In genomic region chr4:108377021-108377420, GRCh38 we compare ENCODE assay signal across 18 cellular contexts.
"Had no signal": no experiment of that assay in that cellular context is flagged by ENCODE, and none has a peak within 500 bp of the region (broad histone marks: within the 10 kb centered on the region; RNA-seq: fewer than 3 reads in every experiment).

No MANE protein-coding gene starts in this region.

- H3K27ac ChIP-seq: cardiac muscle cell, gastroesophageal sphincter, heart left ventricle, left lung, upper lobe of right lung, WERI-Rb-1 had no signal

- ATAC-seq: activated T-helper 17 cell treated with anti-CD3 and anti-CD28 coated beads, Interleukin-2, amount 50 U/mL, for 72 hours; esophagus mucosa; gastroesophageal sphincter; heart left ventricle; left lung; upper lobe of right lung had no signal

- H3K27me3 ChIP-seq: cardiac muscle cell, left lung, upper lobe of right lung had no signal

- H3K9me3 ChIP-seq: gastroesophageal sphincter, heart left ventricle, left lung, upper lobe of right lung had no signal

- H3K4me3 ChIP-seq: cardiac muscle cell, gastroesophageal sphincter, heart left ventricle, left lung, upper lobe of right lung had no signal

- DNase-seq: activated CD4-positive, alpha-beta T cell treated with anti-CD3 and anti-CD28 coated beads for 1 hour; activated CD4-positive, alpha-beta T cell treated with anti-CD3 and anti-CD28 coated beads, Interleukin-2, amount 50 U/mL, for 4 hours; activated naive CD4-positive, alpha-beta T cell; activated naive CD8-positive, alpha-beta T cell treated with anti-CD3 and anti-CD28 coated beads, Interleukin-2, amount 10 ng/mL, durations not matched to agents 7 days and 5 days; activated T-cell treated with anti-CD3 and anti-CD28 coated beads for 4 hours; amygdala; effector CD8-positive, alpha-beta T cell; heart left ventricle; left lung; midbrain; retina; stimulated activated naive B cell treated with anti-CD40 and anti-IgM and Interleukin-4, amounts not matched to agents 10 μg/mL and 1 μg/mL and 100 μg/mL, for 72 hours; upper lobe of right lung; WERI-Rb-1 had no signal

- H3K36me3 ChIP-seq: cardiac muscle cell, gastroesophageal sphincter, heart left ventricle, left lung, upper lobe of right lung, WERI-Rb-1 had no signal

- H3K4me1 ChIP-seq: gastroesophageal sphincter, heart left ventricle, left lung, upper lobe of right lung had no signal
